Comparison of ENCODE assay signal across 8 cellular contexts in the genomic region with DNA sequence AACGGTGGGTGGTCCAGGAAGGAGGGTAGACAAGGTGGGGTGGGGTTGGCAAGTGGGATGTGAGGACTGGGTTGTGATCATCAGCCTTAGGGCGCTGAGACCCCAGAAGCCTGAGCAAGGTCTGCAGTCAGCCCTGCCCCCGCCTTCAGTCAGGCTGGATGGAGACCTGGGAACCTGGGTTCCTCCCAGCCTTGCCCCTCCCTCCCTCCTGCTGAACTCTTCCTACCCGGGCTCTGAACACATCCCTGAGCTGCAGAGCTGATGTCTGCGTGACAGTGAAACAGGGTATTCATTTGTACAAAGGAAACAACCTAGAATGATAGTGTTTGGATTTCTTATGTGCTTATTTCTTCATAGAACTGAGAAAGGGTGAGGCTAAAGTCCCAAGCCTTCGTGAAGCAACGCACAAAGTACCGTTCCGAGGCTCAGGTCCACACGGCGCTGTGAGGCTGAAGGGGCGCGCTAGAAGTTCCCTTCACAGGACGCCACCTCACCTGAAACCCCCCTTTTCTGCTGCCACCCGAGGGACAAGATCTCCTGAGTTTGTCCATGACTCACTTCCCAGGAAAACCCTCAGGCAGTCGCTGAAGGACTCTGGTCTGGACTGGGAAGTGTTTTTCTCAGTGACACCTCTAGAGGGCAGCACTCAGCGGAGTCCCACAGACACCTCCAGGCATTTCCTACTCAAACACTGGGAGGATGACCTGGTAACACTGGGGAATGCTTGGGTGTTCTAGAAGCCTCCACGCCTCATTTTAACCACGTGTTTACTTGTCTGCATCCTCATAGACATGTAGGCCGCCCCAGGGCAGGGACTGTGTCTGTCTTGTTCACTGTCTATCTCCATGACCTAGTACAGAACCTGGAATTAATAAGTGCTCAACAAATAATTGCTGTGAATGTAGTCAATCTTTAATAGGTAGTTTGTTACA. TPM values are rescaled to one million over a fixed set of nuclear protein-coding genes. Genes with fewer than 3 reads are reported as not detected.
DNase-seq lines count a peak whose midpoint lies in the region; ATAC-seq and TF ChIP-seq lines count a peak whose summit lies in the region.

No MANE protein-coding gene starts in this region.

- intact Hi-C loops in Caco-2 (cut with micrococcal nuclease; ENCODE audit: unreplicated experiment) = loop anchor here (5.0 kb wide), 1 partner anchor 43 kb away; no protein-coding TSS in a partner anchor
- intact Hi-C loops in left ventricle myocardium superior (cut with micrococcal nuclease) = no loop called here

- H3K4me3 ChIP-seq in Caco-2 (ENCODE audit: low read depth, low read length) = no peak overlapping the region
- no peak overlapping the region for H3K4me3 ChIP-seq in Jurkat, Clone E6-1 (ENCODE audit: low read length)

- POLR2A ChIA-PET in Caco-2 (lab: Charles Lee) = no interaction called here

- no peaks in the 10 kb centered on the region for H3K4me1 Mint-ChIP-seq in Caco-2 (ENCODE audit: low read depth, unreplicated experiment)
- H3K4me1 Mint-ChIP-seq in activated naive CD8-positive, alpha-beta T cell treated with anti-CD3 and anti-CD28 coated beads for 36 hours = no peaks in the 10 kb centered on the region

- H3K27me3 Mint-ChIP-seq in Caco-2 (ENCODE audit: insufficient read depth, unreplicated experiment) = no peaks in the 10 kb centered on the region
- peaks cover 41% of the 10 kb centered on the region for H3K27me3 Mint-ChIP-seq in activated naive CD8-positive, alpha-beta T cell treated with anti-CD3 and anti-CD28 coated beads for 36 hours

- peak; percentile 67 to 71 for TF ChIP-seq CTCF in Caco-2 (IDR thresholded peaks at IDR 0.05; ENCODE audit: insufficient read depth in 1 of 2, low read depth in 1 of 2, low read length in 1 of 2, severe bottlenecking in 1 of 2, unreplicated experiment in 1 of 2)

- no TSS peak for BruUV-seq in Caco-2 (replicated peaks; lab: Mats Ljungman, UMichigan)

- no peaks in the 10 kb centered on the region for H3K9me3 Mint-ChIP-seq in Caco-2 (ENCODE audit: unreplicated experiment)
- no peaks in the 10 kb centered on the region for H3K9me3 Mint-ChIP-seq in activated naive CD8-positive, alpha-beta T cell treated with anti-CD3 and anti-CD28 coated beads for 36 hours

- no peak overlapping the region for H3K27ac Mint-ChIP-seq in Caco-2 (ENCODE audit: unreplicated experiment)
- H3K27ac Mint-ChIP-seq in activated naive CD8-positive, alpha-beta T cell treated with anti-CD3 and anti-CD28 coated beads for 36 hours = no peak overlapping the region

- H3K9me3 ChIP-seq in Caco-2 = no peaks in the 10 kb centered on the region

- CTCF ChIA-PET in Caco-2 (lab: Charles Lee) = no interaction called here

- no peak overlapping the region for H3K4me3 Mint-ChIP-seq in Caco-2 (ENCODE audit: unreplicated experiment)
- H3K4me3 Mint-ChIP-seq in activated naive CD8-positive, alpha-beta T cell treated with anti-CD3 and anti-CD28 coated beads for 36 hours = no peak overlapping the region

- no peaks in the 10 kb centered on the region for H3K27me3 ChIP-seq in Caco-2 (replicated peaks; ENCODE audit: control insufficient read depth, insufficient read depth, low read length)

- no peaks in the 10 kb centered on the region for H3K36me3 ChIP-seq in Caco-2 (ENCODE audit: control insufficient read depth, insufficient read depth, low read length)

- no peaks in the 10 kb centered on the region for H3K36me3 Mint-ChIP-seq in Caco-2 (ENCODE audit: insufficient read depth, unreplicated experiment)
- no peaks in the 10 kb centered on the region for H3K36me3 Mint-ChIP-seq in activated naive CD8-positive, alpha-beta T cell treated with anti-CD3 and anti-CD28 coated beads for 36 hours

- no peaks in the 10 kb centered on the region for H3K4me1 ChIP-seq in Caco-2

- peak; percentile 78 to 81 for DNase-seq in Caco-2
- peak; percentile 35 for DNase-seq in Jurkat, Clone E6-1 (ENCODE audit: low read depth, low spot score)
- peak; percentile 36 for DNase-seq in activated naive CD8-positive, alpha-beta T cell treated with anti-CD3 and anti-CD28 coated beads for 36 hours
- no peak for DNase-seq in left ventricle myocardium superior
- peak; percentile 13 to 27 for DNase-seq in stimulated activated CD4-positive, alpha-beta T cell treated with anti-CD3 and anti-CD28 coated beads, Interleukin-12 subunit alpha, Interleukin-12 subunit beta, amount 100 ng/mL, for 24 hours (ENCODE audit: low read depth in 2 of 2)
- no peak for DNase-seq in cerebellar nuclear complex (lab: John Stamatoyannopoulos, UW)

- ATAC-seq in GM21360 (IDR thresholded peaks at IDR 0.05; ENCODE audit: unreplicated experiment) = peak; percentile 63
- peak; percentile 99 for ATAC-seq in SK-N-SH treated with all-trans-retinoic acid at 6 μM for 48 hours
- peak; percentile 44 for ATAC-seq in left ventricle myocardium superior

TF ChIP-seq in SK-N-SH treated with all-trans-retinoic acid at 6 μM for 48 hours, 23 proteins besides CTCF, POLR2A, EP300 and RAD21:
- TF ChIP-seq ARNTL (CRISPR knock-in tag; IDR thresholded peaks at IDR 0.05; ENCODE audit: borderline replicate concordance, low read depth) (no peak), ZNF70 (CRISPR knock-in tag; IDR thresholded peaks at IDR 0.05) (no peak), TCF4 (CRISPR knock-in tag; IDR thresholded peaks at IDR 0.05; ENCODE audit: borderline replicate concordance) (no peak), CREB5 (CRISPR knock-in tag; IDR thresholded peaks at IDR 0.05; ENCODE audit: low read depth) (no peak), OSR1 (CRISPR knock-in tag; IDR thresholded peaks at IDR 0.05) (no peak), SNAI2 (CRISPR knock-in tag; IDR thresholded peaks at IDR 0.05) (no peak), CSDC2 (CRISPR knock-in tag; IDR thresholded peaks at IDR 0.05) (no peak)
- TF ChIP-seq, protein P1, sequence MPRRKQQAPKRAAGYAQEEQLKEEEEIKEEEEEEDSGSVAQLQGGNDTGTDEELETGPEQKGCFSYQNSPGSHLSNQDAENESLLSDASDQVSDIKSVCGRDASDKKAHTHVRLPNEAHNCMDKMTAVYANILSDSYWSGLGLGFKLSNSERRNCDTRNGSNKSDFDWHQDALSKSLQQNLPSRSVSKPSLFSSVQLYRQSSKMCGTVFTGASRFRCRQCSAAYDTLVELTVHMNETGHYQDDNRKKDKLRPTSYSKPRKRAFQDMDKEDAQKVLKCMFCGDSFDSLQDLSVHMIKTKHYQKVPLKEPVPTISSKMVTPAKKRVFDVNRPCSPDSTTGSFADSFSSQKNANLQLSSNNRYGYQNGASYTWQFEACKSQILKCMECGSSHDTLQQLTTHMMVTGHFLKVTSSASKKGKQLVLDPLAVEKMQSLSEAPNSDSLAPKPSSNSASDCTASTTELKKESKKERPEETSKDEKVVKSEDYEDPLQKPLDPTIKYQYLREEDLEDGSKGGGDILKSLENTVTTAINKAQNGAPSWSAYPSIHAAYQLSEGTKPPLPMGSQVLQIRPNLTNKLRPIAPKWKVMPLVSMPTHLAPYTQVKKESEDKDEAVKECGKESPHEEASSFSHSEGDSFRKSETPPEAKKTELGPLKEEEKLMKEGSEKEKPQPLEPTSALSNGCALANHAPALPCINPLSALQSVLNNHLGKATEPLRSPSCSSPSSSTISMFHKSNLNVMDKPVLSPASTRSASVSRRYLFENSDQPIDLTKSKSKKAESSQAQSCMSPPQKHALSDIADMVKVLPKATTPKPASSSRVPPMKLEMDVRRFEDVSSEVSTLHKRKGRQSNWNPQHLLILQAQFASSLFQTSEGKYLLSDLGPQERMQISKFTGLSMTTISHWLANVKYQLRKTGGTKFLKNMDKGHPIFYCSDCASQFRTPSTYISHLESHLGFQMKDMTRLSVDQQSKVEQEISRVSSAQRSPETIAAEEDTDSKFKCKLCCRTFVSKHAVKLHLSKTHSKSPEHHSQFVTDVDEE (CRISPR knock-in tag; IDR thresholded peaks at IDR 0.05) = no peak
TF ChIP-seq in SK-N-SH treated with all-trans-retinoic acid at 6 μM for 48 hours: peak in this region for 0.

RNA-seq across cellular contexts. Expression of gene GSTA5, which starts 1.2 kb away (rescaled TPM):
- total RNA-seq in Caco-2 (2022) = not detected in 2 replicates
- not detected for polyA plus RNA-seq in Jurkat, Clone E6-1 (2012; ENCODE audit: insufficient read depth, insufficient read length)
- not detected for total RNA-seq in activated naive CD8-positive, alpha-beta T cell treated with anti-CD3 and anti-CD28 coated beads for 36 hours
- not detected for total RNA-seq in left ventricle myocardium superior

RNA-seq across cellular contexts. Expression of gene GSTA1, which starts 35.8 kb away (rescaled TPM):
- total RNA-seq in Caco-2 (2022) = 7.7 and 11.2 TPM in 2 replicates
- not detected for polyA plus RNA-seq in Jurkat, Clone E6-1 (2012; ENCODE audit: insufficient read depth, insufficient read length)
- total RNA-seq in activated naive CD8-positive, alpha-beta T cell treated with anti-CD3 and anti-CD28 coated beads for 36 hours = not detected
- total RNA-seq in left ventricle myocardium superior = not detected

Comparison
In these comparisons a context has a peak if more than half of its experiments do, and no peak if none do; other contexts are left out.
1. DNase-seq: peak in Caco-2 (2 of 2), Jurkat, Clone E6-1 (single experiment), activated naive CD8-positive, alpha-beta T cell treated with anti-CD3 and anti-CD28 coated beads for 36 hours (single experiment) and stimulated activated CD4-positive, alpha-beta T cell treated with anti-CD3 and anti-CD28 coated beads, Interleukin-12 subunit alpha, Interleukin-12 subunit beta, amount 100 ng/mL, for 24 hours (2 of 2); none in left ventricle myocardium superior (single experiment) and cerebellar nuclear complex (0 of 2).
2. ATAC-seq: peak in every context shown above with its lines; median percentile 99 in SK-N-SH treated with all-trans-retinoic acid at 6 μM for 48 hours; 63 in GM21360; 44 in left ventricle myocardium superior.